Comparison of ENCODE assay signal across 21 cellular contexts in genomic region chr3:1118074-1118473, GRCh38. TPM values are rescaled to one million over a fixed set of nuclear protein-coding genes. Genes with fewer than 3 reads are reported as not detected.
A peak's percentile ranks its signal among the peaks of the same experiment; 100 is the strongest.
DNase-seq lines count a peak whose midpoint lies in the region; ATAC-seq and TF ChIP-seq lines count a peak whose summit lies in the region.
"Had no signal": no experiment of that assay in that cellular context is flagged by ENCODE, and none has a peak within 500 bp of the region (broad histone marks: within the 10 kb centered on the region; RNA-seq: fewer than 3 reads in every experiment).

No MANE protein-coding gene starts in this region.

- H3K27me3 ChIP-seq in Peyer's patch = no peaks in the 10 kb centered on the region
- H3K27me3 ChIP-seq in mesenchymal stem cell (ENCODE audit: control insufficient read depth in 1 of 2, insufficient read depth in 1 of 2, low read length in 2 of 2) = no peaks in the 10 kb centered on the region

- TF ChIP-seq CTCF in Peyer's patch (IDR thresholded peaks at IDR 0.05) (no peak), choroid plexus epithelial cell (conservative IDR thresholded peaks at IDR 0.05; ENCODE audit: low read depth, low read length) (no peak), natural killer cell (IDR thresholded peaks at IDR 0.05) (no peak)

- no peak overlapping the region for H4K91ac ChIP-seq in mesenchymal stem cell (ENCODE audit: low read length)

- H2AK5ac ChIP-seq in mesenchymal stem cell (ENCODE audit: low read length, severe bottlenecking) = no peak overlapping the region

- no peaks in the 10 kb centered on the region for H3K27me3 Mint-ChIP-seq in natural killer cell (ENCODE audit: low read depth in 2 of 2)
- H3K27me3 Mint-ChIP-seq: activated CD4-positive, alpha-beta T cell treated with anti-CD3 and anti-CD28 coated beads for 36 hours; CD4-positive, CD25-positive, alpha-beta regulatory T cell; naive B cell; progenitor cell of endocrine pancreas had no signal

- H3K18ac ChIP-seq in mesenchymal stem cell (ENCODE audit: low read depth in 1 of 2, low read length in 2 of 2) = no peak overlapping the region

- intact Hi-C loops in natural killer cell (cut with micrococcal nuclease) = no loop called here

- no peak overlapping the region for H3K27ac Mint-ChIP-seq in natural killer cell
- H3K27ac Mint-ChIP-seq: activated CD4-positive, alpha-beta T cell treated with anti-CD3 and anti-CD28 coated beads for 36 hours; CD4-positive, CD25-positive, alpha-beta regulatory T cell; naive B cell; progenitor cell of endocrine pancreas; type B pancreatic cell had no signal

- no peak overlapping the region for H3K4me3 ChIP-seq in Peyer's patch
- no peak overlapping the region for H3K4me3 ChIP-seq in choroid plexus epithelial cell (ENCODE audit: low read depth, low read length)
- no peak overlapping the region for H3K4me3 ChIP-seq in mesenchymal stem cell (ENCODE audit: insufficient read depth in 1 of 2, low read depth in 1 of 2, low read length in 2 of 2)

- no peak overlapping the region for H3K23ac ChIP-seq in mesenchymal stem cell (ENCODE audit: low read length in 2 of 2)

- no peak overlapping the region for H2BK120ac ChIP-seq in mesenchymal stem cell (ENCODE audit: low read depth, low read length)

- no peak overlapping the region for H3K4me3 Mint-ChIP-seq in natural killer cell
- H3K4me3 Mint-ChIP-seq: activated CD4-positive, alpha-beta T cell treated with anti-CD3 and anti-CD28 coated beads for 36 hours; CD4-positive, CD25-positive, alpha-beta regulatory T cell; naive B cell; type B pancreatic cell had no signal

- no peak overlapping the region for H4K8ac ChIP-seq in mesenchymal stem cell (ENCODE audit: low read length)

- H3K36me3 Mint-ChIP-seq in natural killer cell = no peaks in the 10 kb centered on the region
- H3K36me3 Mint-ChIP-seq: CD4-positive, CD25-positive, alpha-beta regulatory T cell; naive B cell; type B pancreatic cell had no signal

- no peak overlapping the region for H2BK12ac ChIP-seq in mesenchymal stem cell (ENCODE audit: low read length in 2 of 2)

- H3K9me3 ChIP-seq in Peyer's patch = no peaks in the 10 kb centered on the region
- no peaks in the 10 kb centered on the region for H3K9me3 ChIP-seq in mesenchymal stem cell (ENCODE audit: control insufficient read depth, low read length)

- no peak for TF ChIP-seq POLR2A in Peyer's patch (IDR thresholded peaks at IDR 0.05)

- H2BK15ac ChIP-seq in mesenchymal stem cell (ENCODE audit: low read depth, poor library complexity, severe bottlenecking) = no peak overlapping the region

- peak overlapping the region in 1 of 4 donors; percentile 25 for H3K27ac ChIP-seq in Peyer's patch
- peak overlapping the region; percentile 66 for H3K27ac ChIP-seq in mesenchymal stem cell (ENCODE audit: low read length, poor library complexity, severe bottlenecking)

- H2BK5ac ChIP-seq in mesenchymal stem cell (ENCODE audit: low read depth, low read length, poor library complexity, severe bottlenecking) = no peak overlapping the region

- WGBS in mesenchymal stem cell = 76% methylated on average over 6 of the region's 7 CpGs

- DNase-seq in COLO829 (ENCODE audit: low spot score) = peak; percentile 48
- peak in 2 of 3 donors; percentile 58 to 85 for DNase-seq in Peyer's patch
- peak; percentile 77 for DNase-seq in choroid plexus epithelial cell (ENCODE audit: low read depth)
- peak; percentile 2 for DNase-seq in mesenchymal stem cell
- no peak for DNase-seq in NCI-H2227 (lab: John Stamatoyannopoulos, UW; ENCODE audit: unreplicated experiment)
- DNase-seq in natural killer cell = no peak
- DNase-seq in foreskin melanocyte = no peak
- DNase-seq: activated CD4-positive, alpha-beta T cell treated with anti-CD3 and anti-CD28 coated beads for 36 hours; activated CD8-positive, alpha-beta memory T cell treated with anti-CD3 and anti-CD28 coated beads, Interleukin-2, amount 50 U/mL, for 4 hours; activated naive CD4-positive, alpha-beta T cell treated with Interleukin-2 at 50 U/mL for 16 hours; CD4-positive, CD25-positive, alpha-beta regulatory T cell; effector CD4-positive, alpha-beta T cell; naive B cell; NCI-H1417 treated with DMSO at 0.1 percent for 48 hours; NCI-H2227 treated with DMSO at 0.1 percent for 48 hours; SIG-M5; stimulated activated naive CD4-positive, alpha-beta T cell; T-helper 9 cell had no signal

- no peaks in the 10 kb centered on the region for H3K36me3 ChIP-seq in Peyer's patch
- no peaks in the 10 kb centered on the region for H3K36me3 ChIP-seq in mesenchymal stem cell (ENCODE audit: control insufficient read depth in 1 of 2, insufficient read depth in 2 of 2, low read depth in 1 of 2, low read length in 2 of 2)

- ATAC-seq in HG03097 (IDR thresholded peaks at IDR 0.05; ENCODE audit: low FRiP score, unreplicated experiment) (no peak), natural killer cell (no peak)
- ATAC-seq: activated CD4-positive, alpha-beta T cell treated with anti-CD3 and anti-CD28 coated beads for 36 hours had no signal

- no peak overlapping the region for H2AFZ ChIP-seq in mesenchymal stem cell (ENCODE audit: low read depth, low read length)

- H3K4me1 ChIP-seq in Peyer's patch (no peaks in the 10 kb centered on the region), mesenchymal stem cell (ENCODE audit: control insufficient read depth, insufficient read depth, low read depth, low read length) (no peaks in the 10 kb centered on the region)

- H3K9ac ChIP-seq in mesenchymal stem cell (ENCODE audit: low read length) = no peak overlapping the region

- no peak overlapping the region for H3K14ac ChIP-seq in mesenchymal stem cell (ENCODE audit: low read length in 2 of 2)

- no peaks in the 10 kb centered on the region for H3K4me1 Mint-ChIP-seq in natural killer cell
- H3K4me1 Mint-ChIP-seq: activated CD4-positive, alpha-beta T cell treated with anti-CD3 and anti-CD28 coated beads for 36 hours; CD4-positive, CD25-positive, alpha-beta regulatory T cell; naive B cell had no signal

- H3K4ac ChIP-seq in mesenchymal stem cell (ENCODE audit: low read depth in 1 of 2, low read length in 2 of 2) = no peak overlapping the region

- no peak overlapping the region for H3K4me2 ChIP-seq in mesenchymal stem cell (ENCODE audit: low read length, poor library complexity, severe bottlenecking)

- H3K9me3 Mint-ChIP-seq in natural killer cell = peaks cover 19 to 23% of the 10 kb centered on the region in 2 donors

- H3K79me1 ChIP-seq in mesenchymal stem cell (replicated peaks; ENCODE audit: low read length, poor library complexity, severe bottlenecking) = no peaks in the 10 kb centered on the region

RNA-seq across cellular contexts. Expression of gene CNTN6, which starts 25.2 kb away (rescaled TPM):
- total RNA-seq in Peyer's patch (under 1 TPM in 1 of 4 donors, not detected in 3; 0.47 TPM), natural killer cell (not detected)
- 0.03 TPM for polyA plus RNA-seq in mesenchymal stem cell (2013, experiment 1 of 2)
- polyA plus RNA-seq in mesenchymal stem cell (2013, experiment 2 of 2) = 0.07 TPM
- total RNA-seq: activated CD4-positive, alpha-beta T cell treated with anti-CD3 and anti-CD28 coated beads for 36 hours; CD4-positive, CD25-positive, alpha-beta regulatory T cell had no signal
- polyA plus RNA-seq: CD4-positive, CD25-positive, alpha-beta regulatory T cell had no signal

Comparison
In these comparisons a context has a peak if more than half of its experiments do, and no peak if none do; other contexts are left out.
1. DNase-seq: peak in COLO829 (single experiment), Peyer's patch (2 of 3), choroid plexus epithelial cell (single experiment) and mesenchymal stem cell (single experiment); none in NCI-H2227 (single experiment), natural killer cell (single experiment) and foreskin melanocyte (single experiment).